20 cellular contexts compared by ENCODE assay signal in genomic region chr5:156456857-156457256, GRCh38.
A peak's percentile ranks its signal among the peaks of the same experiment; 100 is the strongest.
DNase-seq lines count a peak whose midpoint lies in the region; ATAC-seq lines count a peak whose summit lies in the region.
"Had no signal": no experiment of that assay in that cellular context is flagged by ENCODE, and none has a peak within 500 bp of the region (broad histone marks: within the 10 kb centered on the region; RNA-seq: fewer than 3 reads in every experiment).

No MANE protein-coding gene starts in this region.

- H3K27me3 ChIP-seq in adipocyte (replicated peaks; ENCODE audit: control insufficient read depth, insufficient read depth, low read length) = no peaks in the 10 kb centered on the region

- intact Hi-C loops in left cardiac atrium (cut with DNase I) = no loop called here

- H3K9ac ChIP-seq in adipocyte (ENCODE audit: low read length) = no peak overlapping the region

- no peaks in the 10 kb centered on the region for H3K36me3 ChIP-seq in adipocyte (ENCODE audit: control insufficient read depth, insufficient read depth, low read length, severe bottlenecking)

- no peaks in the 10 kb centered on the region for H3K4me1 ChIP-seq in adipocyte (ENCODE audit: control insufficient read depth, insufficient read depth, low read length)

- DNase-seq in adipocyte (ENCODE audit: low read depth) (peak; percentile 32), superior temporal gyrus (ENCODE audit: extremely low spot score) (no peak), NCI-H1930 (lab: John Stamatoyannopoulos, UW) (no peak), left cardiac atrium (no peak)
- no peak for DNase-seq in activated CD8-positive, alpha-beta memory T cell treated with anti-CD3 and anti-CD28 coated beads, Interleukin-2, amount 50 U/mL, for 4 hours
- DNase-seq: ACHN; C1 segment of cervical spinal cord; CD8-positive, alpha-beta memory T cell; DMS53; EL; HFFc6; NCI-H1048; NCI-H1436; NCI-H2029; NCI-H69; NK-92 treated with Interleukin-12 subunit alpha and Interleukin-12 subunit beta, amount 100 ng/mL, for 24 hours had no signal

- peak; percentile 52 for ATAC-seq in GM21367 (IDR thresholded peaks at IDR 0.05; ENCODE audit: unreplicated experiment)
- ATAC-seq in HG02798 (IDR thresholded peaks at IDR 0.05; ENCODE audit: poor library complexity, unreplicated experiment) = peak; percentile 60
- no peak for ATAC-seq in left cardiac atrium
- ATAC-seq: GM12878, Right ventricle myocardium inferior had no signal

- no peak overlapping the region for H3K4me3 ChIP-seq in adipocyte (ENCODE audit: low read length)
- H3K4me3 ChIP-seq: GM12878 had no signal

- H3K9me3 ChIP-seq in adipocyte (ENCODE audit: control insufficient read depth, low read length) = no peaks in the 10 kb centered on the region

Comparison
In these comparisons a context has a peak if more than half of its experiments do, and no peak if none do; other contexts are left out.
1. ATAC-seq: peak in GM21367 (single experiment) and HG02798 (single experiment); none in left cardiac atrium (0 of 2).